In the genomic region with DNA sequence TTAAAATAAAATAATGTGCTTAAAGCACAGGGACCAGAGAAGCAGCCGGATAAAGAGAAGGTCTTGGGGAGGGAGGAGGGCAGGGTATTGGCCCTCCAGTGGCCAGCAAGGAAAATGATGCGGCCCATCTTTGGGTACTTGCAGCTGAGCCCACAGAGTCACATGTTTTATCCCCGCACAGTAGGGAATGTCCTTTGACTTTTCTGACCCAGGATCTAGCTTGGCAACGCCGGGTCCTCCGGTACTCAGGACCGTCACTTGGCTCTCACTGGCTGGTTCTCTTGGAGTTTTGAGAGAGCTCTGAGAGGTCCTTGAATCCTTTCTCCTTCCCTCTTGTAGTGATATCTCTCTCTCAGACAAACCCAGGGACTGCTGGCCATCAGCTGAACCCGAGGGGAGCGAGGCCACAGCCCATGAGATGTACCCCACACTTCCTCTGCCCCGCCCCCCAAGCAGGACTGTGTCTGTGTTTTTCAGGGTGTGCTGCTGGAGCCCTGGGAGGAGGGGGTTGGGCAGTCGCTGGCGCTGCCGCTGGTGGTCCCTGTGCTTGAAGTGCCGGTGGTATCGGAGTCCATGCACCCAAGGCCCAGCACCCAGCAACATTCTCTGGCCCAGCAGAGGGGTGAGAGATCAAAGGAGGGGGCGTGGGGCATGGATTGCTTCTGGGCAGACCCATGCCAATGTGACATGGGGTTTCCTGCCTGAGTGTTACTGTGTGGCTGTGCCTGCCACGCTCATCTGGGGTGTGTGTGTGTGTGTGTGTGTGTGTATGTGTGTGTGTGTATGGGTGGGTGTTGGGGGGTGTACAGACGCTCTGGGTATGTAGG, we compare ENCODE assay signal across 9 cellular contexts. TPM values are rescaled to one million over a fixed set of nuclear protein-coding genes. Genes with fewer than 3 reads are reported as not detected.
DNase-seq lines count a peak whose midpoint lies in the region; ATAC-seq and TF ChIP-seq lines count a peak whose summit lies in the region.
"Had no signal": no experiment of that assay in that cellular context is flagged by ENCODE, and none has a peak within 500 bp of the region (broad histone marks: within the 10 kb centered on the region; RNA-seq: fewer than 3 reads in every experiment).

No MANE protein-coding gene starts in this region.

- no peak overlapping the region for H3K4me3 Mint-ChIP-seq in T-helper 2 cell treated with Interferon-gamma antibody and Interleukin-4, amounts not matched to agents 5 μg/mL and 100 μg/mL, for 36 hours

- peak; percentile 71 for ATAC-seq in sciatic nerve
- ATAC-seq in GM21619 (IDR thresholded peaks at IDR 0.05; ENCODE audit: unreplicated experiment), result no peak
- ATAC-seq in GM18517 (IDR thresholded peaks at IDR 0.05; ENCODE audit: unreplicated experiment), result no peak

- no peaks in the 10 kb centered on the region for H3K9me3 ChIP-seq in hepatocyte (ENCODE audit: low read depth)

- H3K4me3 ChIP-seq in hepatocyte, result no peak overlapping the region

- H3K9me2 ChIP-seq in hepatocyte (replicated peaks; ENCODE audit: insufficient read depth), result no peaks in the 10 kb centered on the region

- peaks cover 5% of the 10 kb centered on the region for H3K4me1 Mint-ChIP-seq in T-helper 2 cell treated with Interferon-gamma antibody and Interleukin-4, amounts not matched to agents 5 μg/mL and 100 μg/mL, for 36 hours (ENCODE audit: low read depth)

- intact Hi-C loops in sciatic nerve (cut with DNase I), result no loop called here

- no peaks in the 10 kb centered on the region for H3K9me3 Mint-ChIP-seq in T-helper 2 cell treated with Interferon-gamma antibody and Interleukin-4, amounts not matched to agents 5 μg/mL and 100 μg/mL, for 36 hours

- peak; percentile 34; the same call in 1 of the 3 replicates for TF ChIP-seq CTCF in GM12872 (IDR thresholded peaks at IDR 0.05; ENCODE audit: insufficient read depth, low read depth, low read length)
- TF ChIP-seq CTCF in hepatocyte (IDR thresholded peaks at IDR 0.05; ENCODE audit: poor library complexity), result peak; percentile 28

- WGBS in hepatocyte (ENCODE audit: low lambda C conversion rate, missing lambda C conversion rate), result 27% methylated on average over 16 of the region's 18 CpGs

- H4K20me1 ChIP-seq in hepatocyte (ENCODE audit: insufficient read depth, poor library complexity, severe bottlenecking), result no peaks in the 10 kb centered on the region

- no peaks in the 10 kb centered on the region for H3K27me3 ChIP-seq in hepatocyte

- H3K4me1 ChIP-seq in hepatocyte (ENCODE audit: insufficient read depth), result peaks cover 18% of the 10 kb centered on the region

- H3K36me3 Mint-ChIP-seq in T-helper 2 cell treated with Interferon-gamma antibody and Interleukin-4, amounts not matched to agents 5 μg/mL and 100 μg/mL, for 36 hours (ENCODE audit: low read depth), result no peaks in the 10 kb centered on the region

- H3K36me3 ChIP-seq in hepatocyte (replicated peaks; ENCODE audit: insufficient read depth, low read depth), result no peaks in the 10 kb centered on the region

- peak overlapping the region; percentile 44 for H3K27ac ChIP-seq in hepatocyte
- H3K27ac ChIP-seq: HL-60 had no signal

- H3K27ac Mint-ChIP-seq in T-helper 2 cell treated with Interferon-gamma antibody and Interleukin-4, amounts not matched to agents 5 μg/mL and 100 μg/mL, for 36 hours, result no peak overlapping the region

- H2AFZ ChIP-seq in hepatocyte, result peak overlapping the region; percentile 41

- H3K79me2 ChIP-seq in hepatocyte, result no peaks in the 10 kb centered on the region

- peak overlapping the region; percentile 83 for H3K4me2 ChIP-seq in hepatocyte

- DNase-seq in anterior cingulate cortex (lab: John Stamatoyannopoulos, UW) (peak in 47 of 58 donors; percentile 21 to 90 (median 60)), hepatocyte (ENCODE audit: low spot score) (peak; percentile 31), sciatic nerve (ENCODE audit: low spot score) (no peak)
- DNase-seq in stimulated activated CD8-positive, alpha-beta memory T cell treated with anti-CD3 and anti-CD28 coated beads, Interleukin-4, amount 100 ng/mL, for 48 hours, result no peak
- no peak for DNase-seq in T-helper 2 cell treated with Interferon-gamma antibody and Interleukin-4, amounts not matched to agents 5 μg/mL and 100 μg/mL, for 36 hours (ENCODE audit: low spot score)

- H3K27me3 Mint-ChIP-seq in T-helper 2 cell treated with Interferon-gamma antibody and Interleukin-4, amounts not matched to agents 5 μg/mL and 100 μg/mL, for 36 hours (ENCODE audit: low read depth), result peaks cover 49% of the 10 kb centered on the region

RNA-seq across cellular contexts. Expression of gene HSPA9, which starts 35.5 kb away (rescaled TPM):
- 383 and 429 TPM in 2 replicates for total RNA-seq in hepatocyte
- polyA plus RNA-seq in hepatocyte, result 211 and 212 TPM in 2 replicates
- 152 TPM for total RNA-seq in sciatic nerve

Comparison
In these comparisons a context has a peak if more than half of its experiments do, and no peak if none do; other contexts are left out.
1. DNase-seq: peak in anterior cingulate cortex (47 of 58) and hepatocyte (single experiment); none in sciatic nerve (single experiment), stimulated activated CD8-positive, alpha-beta memory T cell treated with anti-CD3 and anti-CD28 coated beads, Interleukin-4, amount 100 ng/mL, for 48 hours (single experiment) and T-helper 2 cell treated with Interferon-gamma antibody and Interleukin-4, amounts not matched to agents 5 μg/mL and 100 μg/mL, for 36 hours (single experiment).